ENCODE assay signal across 25 cellular contexts in the genomic region with DNA sequence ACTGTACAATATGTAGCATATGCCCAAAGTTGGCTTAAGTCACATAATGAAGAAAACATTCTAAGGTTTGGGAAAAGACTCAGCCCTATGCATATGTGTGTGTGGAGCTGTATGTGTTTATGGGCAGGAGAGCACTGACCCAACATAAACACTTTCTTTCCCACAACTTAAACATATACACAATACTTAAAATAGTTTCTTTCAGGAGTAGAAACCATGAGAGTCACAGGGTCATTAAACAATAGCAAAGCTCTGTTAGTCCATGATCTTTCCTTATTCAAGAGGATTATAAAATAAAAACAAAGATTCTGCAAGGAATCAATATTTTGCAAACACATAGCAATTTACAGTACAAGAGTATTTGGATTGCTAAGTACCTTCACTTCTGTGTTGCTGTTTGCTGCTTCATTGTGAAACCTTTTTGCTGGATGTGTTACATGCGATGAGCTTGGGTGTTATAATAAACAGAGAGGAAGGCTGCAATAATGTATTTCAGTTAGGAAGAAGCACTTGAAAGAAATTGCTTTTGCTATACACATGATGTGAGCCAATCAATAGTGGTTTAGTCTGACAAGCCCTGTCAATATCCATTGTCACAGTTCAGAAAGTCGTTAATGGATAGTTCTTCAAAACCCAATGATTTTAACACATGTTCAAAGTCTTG.
DNase-seq lines count a peak whose midpoint lies in the region; ATAC-seq and TF ChIP-seq lines count a peak whose summit lies in the region.
"Had no signal": no experiment of that assay in that cellular context is flagged by ENCODE, and none has a peak within 500 bp of the region (broad histone marks: within the 10 kb centered on the region; RNA-seq: fewer than 3 reads in every experiment).

No MANE protein-coding gene starts in this region.

- peaks cover 0 to 8% of the 10 kb centered on the region in 2 donors for H3K4me1 ChIP-seq in left lung

- no peak overlapping the region for H3K9ac ChIP-seq in neural cell (ENCODE audit: low read length)
- H3K9ac ChIP-seq: SK-N-SH had no signal

- peak; percentile 62 for TF ChIP-seq EP300 in neural cell (conservative IDR thresholded peaks at IDR 0.05; ENCODE audit: poor library complexity, severe bottlenecking)

- no peaks in the 10 kb centered on the region for H3K36me3 ChIP-seq in neural cell (ENCODE audit: insufficient read depth, low read length)
- no peaks in the 10 kb centered on the region for H3K36me3 ChIP-seq in left lung
- H3K36me3 ChIP-seq: heart left ventricle had no signal

- H3K79me2 ChIP-seq in neural cell (replicated peaks; ENCODE audit: insufficient read depth, low read length): no peaks in the 10 kb centered on the region

- TF ChIP-seq CTCF in neural cell (IDR thresholded peaks at IDR 0.05; ENCODE audit: poor library complexity, severe bottlenecking): no peak
- TF ChIP-seq CTCF in left lung (IDR thresholded peaks at IDR 0.05): no peak

- no peaks in the 10 kb centered on the region for H3F3A ChIP-seq in neural cell (ENCODE audit: insufficient read depth, low read length, poor library complexity, severe bottlenecking)

- peak; percentile 48 for ATAC-seq in GM18511 (IDR thresholded peaks at IDR 0.05; ENCODE audit: unreplicated experiment)
- peak; percentile 52 for ATAC-seq in HG03175 (IDR thresholded peaks at IDR 0.05; ENCODE audit: unreplicated experiment)
- no peak for ATAC-seq in GM21576 (IDR thresholded peaks at IDR 0.05; ENCODE audit: unreplicated experiment)
- ATAC-seq in left lung: no peak
- ATAC-seq: heart left ventricle, left cardiac atrium had no signal

- no peak for TF ChIP-seq RAD21 in neural cell (conservative IDR thresholded peaks at IDR 0.05)

- H3K4me2 ChIP-seq in neural cell (ENCODE audit: low read length): no peak overlapping the region
- H3K4me2 ChIP-seq: SK-N-SH had no signal

- DNase-seq in brain pericyte (ENCODE audit: low read depth, low spot score) (peak; percentile 32), T1000 (lab: John Stamatoyannopoulos, UW) (no peak), left lung (no peak)
- DNase-seq: activated CD4-positive, alpha-beta T cell treated with anti-CD3 and anti-CD28 coated beads for 48 hours; activated naive CD4-positive, alpha-beta T cell treated with anti-CD3 and anti-CD28 coated beads for 36 hours; activated T-cell treated with anti-CD3 and anti-CD28 coated beads, Interleukin-2, amount 50 U/mL, for 48 hours; amniotic stem cell; caudate nucleus; H7; heart left ventricle; left cardiac atrium; naive B cell; NCI-H1694; NCI-H774; SK-N-SH; stimulated activated CD4-positive, alpha-beta T cell treated with anti-CD3 and anti-CD28 coated beads, Interleukin-12 subunit alpha, Interleukin-12 subunit beta, amount 100 ng/mL, for 4 hours; stimulated activated CD4-positive, alpha-beta T cell treated with anti-CD3 and anti-CD28 coated beads, Interleukin-4, amount 100 ng/mL, for 24 hours; stimulated activated naive CD4-positive, alpha-beta T cell; testis had no signal

- no peak overlapping the region for H2AFZ ChIP-seq in neural cell (ENCODE audit: low read depth, low read length)

- H3K4me3 ChIP-seq in neural cell (ENCODE audit: low read length) (no peak overlapping the region), left lung (no peak overlapping the region)
- H3K4me3 ChIP-seq: heart left ventricle, testis had no signal

- H3K9me3 ChIP-seq in neural cell (ENCODE audit: low read length) (no peaks in the 10 kb centered on the region), left lung (no peaks in the 10 kb centered on the region)
- H3K9me3 ChIP-seq: heart left ventricle, SK-N-SH, testis had no signal

- H3K27me3 ChIP-seq in neural cell (ENCODE audit: insufficient read depth, low read depth, low read length) (no peaks in the 10 kb centered on the region), left lung (no peaks in the 10 kb centered on the region)
- H3K27me3 ChIP-seq: heart left ventricle, testis had no signal

- H3K27ac ChIP-seq in neural cell (ENCODE audit: low read length) (no peak overlapping the region), left lung (no peak overlapping the region)
- H3K27ac ChIP-seq: HL-60, testis, VCaP had no signal

- no peaks in the 10 kb centered on the region for H3K9me2 ChIP-seq in neural cell (ENCODE audit: insufficient read depth, low read length)
- H3K9me2 ChIP-seq: SK-N-SH had no signal

- intact Hi-C loops in left lung (cut with DNase I): no loop called here

- H4K20me1 ChIP-seq in neural cell (ENCODE audit: insufficient read depth): no peaks in the 10 kb centered on the region

TF ChIP-seq in neural cell, 6 proteins besides CTCF, POLR2A, EP300 and RAD21:
- TF ChIP-seq TAF1 (IDR thresholded peaks at IDR 0.05; ENCODE audit: low read depth) (no peak), POLR2AphosphoS5 (IDR thresholded peaks at IDR 0.05) (peak; percentile 60)

Comparison
In these comparisons a context has a peak if more than half of its experiments do, and no peak if none do; other contexts are left out.
1. ATAC-seq: peak in GM18511 (single experiment) and HG03175 (single experiment); none in GM21576 (single experiment) and left lung (single experiment).